In the genomic region with DNA sequence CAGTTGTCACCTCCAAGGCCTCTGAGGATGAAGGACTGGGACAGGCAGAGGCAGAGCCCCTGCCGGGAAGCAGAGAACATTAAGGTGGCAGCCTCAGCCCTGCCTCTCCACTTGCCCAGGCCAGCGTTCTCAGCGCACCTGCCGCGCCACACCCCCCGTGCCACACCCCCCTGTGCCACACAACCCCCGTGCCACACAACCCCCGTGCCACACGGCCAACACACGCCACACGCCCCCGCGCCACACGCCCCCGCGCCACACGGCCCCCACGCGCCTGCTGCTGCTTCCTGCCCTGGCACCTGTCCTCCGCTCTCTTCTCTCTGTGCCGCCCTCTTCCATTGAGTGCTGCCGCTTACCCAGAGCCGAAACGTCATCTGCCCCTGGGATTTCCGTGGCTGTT, we compare ENCODE assay signal across 24 cellular contexts. TPM values are rescaled to one million over a fixed set of nuclear protein-coding genes. Genes with fewer than 3 reads are reported as not detected.
"Had no signal": no experiment of that assay in that cellular context is flagged by ENCODE, and none has a peak within 500 bp of the region (broad histone marks: within the 10 kb centered on the region; RNA-seq: fewer than 3 reads in every experiment).

No MANE protein-coding gene starts in this region.

- H3K27ac Mint-ChIP-seq: immature natural killer cell; memory B cell; natural killer cell treated with Interleukin-12 subunit alpha and Interleukin-12 subunit beta and Interleukin-15 and Interleukin-18, amount 100 ng/mL, for 72 hours; neural progenitor cell had no signal

- ATAC-seq: left cardiac atrium, pancreas, psoas muscle had no signal

- DNase-seq: colonic mucosa; dermis blood vessel endothelial cell; esophagus squamous epithelium; foreskin fibroblast; immature natural killer cell; left cardiac atrium; left ventricle myocardium inferior; lower lobe of right lung; midbrain; occipital lobe; pancreas; psoas muscle; retina; right lobe of liver; spleen; stimulated activated CD4-positive, alpha-beta T cell treated with anti-CD3 and anti-CD28 coated beads, Interleukin-2, amount 100 ng/mL, for 24 hours; stimulated activated CD4-positive, alpha-beta T cell treated with anti-CD3 and anti-CD28 coated beads, Interleukin-4, amount 100 ng/mL, for 4 hours; stimulated activated naive CD4-positive, alpha-beta T cell; tibial artery had no signal

- H3K27me3 Mint-ChIP-seq: memory B cell; natural killer cell treated with Interleukin-12 subunit alpha and Interleukin-12 subunit beta and Interleukin-15 and Interleukin-18, amount 100 ng/mL, for 72 hours had no signal

- H3K4me1 Mint-ChIP-seq: immature natural killer cell, memory B cell, neural progenitor cell had no signal

- H3K9me3 Mint-ChIP-seq: neural progenitor cell had no signal

- H3K4me3 Mint-ChIP-seq: immature natural killer cell; memory B cell; natural killer cell treated with Interleukin-12 subunit alpha and Interleukin-12 subunit beta and Interleukin-15 and Interleukin-18, amount 100 ng/mL, for 72 hours; neural progenitor cell had no signal

RNA-seq across cellular contexts. Expression of a gene that starts 58.0 kb away (rescaled TPM):
- total RNA-seq: esophagus squamous epithelium; left cardiac atrium; left ventricle myocardium inferior; lower lobe of right lung; natural killer cell treated with Interleukin-12 subunit alpha and Interleukin-12 subunit beta and Interleukin-15 and Interleukin-18, amount 100 ng/mL, for 72 hours; occipital lobe; psoas muscle; right lobe of liver; skeletal muscle tissue; spleen; temporal lobe had no signal
